ENCODE assay signal across 29 cellular contexts in genomic region chr11:6327806-6328205, GRCh38.
"Had no signal": no experiment of that assay in that cellular context is flagged by ENCODE, and none has a peak within 500 bp of the region (broad histone marks: within the 10 kb centered on the region; RNA-seq: fewer than 3 reads in every experiment).

No MANE protein-coding gene starts in this region.

- H3K4me1 ChIP-seq: left lung, psoas muscle, right lobe of liver, testis had no signal

- H3K4me1 Mint-ChIP-seq: immature natural killer cell; naive thymus-derived CD4-positive, alpha-beta T cell; stimulated activated memory B cell treated with anti-CD40 and anti-IgM and Interleukin-4, amounts not matched to agents 10 μg/mL and 1 μg/mL and 100 μg/mL, for 72 hours had no signal

- H3K9me3 Mint-ChIP-seq: immature natural killer cell; naive thymus-derived CD4-positive, alpha-beta T cell; natural killer cell treated with Interleukin-12 subunit alpha and Interleukin-12 subunit beta and Interleukin-15 and Interleukin-18, amount 100 ng/mL, for 72 hours; stimulated activated memory B cell treated with anti-CD40 and anti-IgM and Interleukin-4, amounts not matched to agents 10 μg/mL and 1 μg/mL and 100 μg/mL, for 72 hours; stimulated activated naive CD8-positive, alpha-beta T cell treated with anti-CD3 and anti-CD28 coated beads, Interleukin-15, amount 100 ng/mL, for 72 hours had no signal

- H3K9me3 ChIP-seq: heart right ventricle, left lung, mucosa of descending colon, pancreas, psoas muscle, right lobe of liver, testis, tibial artery, upper lobe of right lung had no signal

- H3K36me3 ChIP-seq: left lung, pancreas, right lobe of liver, tibial artery, upper lobe of right lung had no signal

- H3K27me3 ChIP-seq: heart right ventricle, hepatocyte, left lung, pancreas, right lobe of liver, testis, tibial artery, upper lobe of right lung had no signal

- H3K4me3 Mint-ChIP-seq: immature natural killer cell; naive thymus-derived CD4-positive, alpha-beta T cell; natural killer cell treated with Interleukin-12 subunit alpha and Interleukin-12 subunit beta and Interleukin-15 and Interleukin-18, amount 100 ng/mL, for 72 hours; stimulated activated memory B cell treated with anti-CD40 and anti-IgM and Interleukin-4, amounts not matched to agents 10 μg/mL and 1 μg/mL and 100 μg/mL, for 72 hours; stimulated activated naive CD8-positive, alpha-beta T cell treated with anti-CD3 and anti-CD28 coated beads, Interleukin-15, amount 100 ng/mL, for 72 hours had no signal

- H3K36me3 Mint-ChIP-seq: naive thymus-derived CD4-positive, alpha-beta T cell; natural killer cell treated with Interleukin-12 subunit alpha and Interleukin-12 subunit beta and Interleukin-15 and Interleukin-18, amount 100 ng/mL, for 72 hours; stimulated activated memory B cell treated with anti-CD40 and anti-IgM and Interleukin-4, amounts not matched to agents 10 μg/mL and 1 μg/mL and 100 μg/mL, for 72 hours had no signal

- H3K27ac Mint-ChIP-seq: immature natural killer cell; natural killer cell treated with Interleukin-12 subunit alpha and Interleukin-12 subunit beta and Interleukin-15 and Interleukin-18, amount 100 ng/mL, for 72 hours; stimulated activated memory B cell treated with anti-CD40 and anti-IgM and Interleukin-4, amounts not matched to agents 10 μg/mL and 1 μg/mL and 100 μg/mL, for 72 hours; stimulated activated naive CD8-positive, alpha-beta T cell treated with anti-CD3 and anti-CD28 coated beads, Interleukin-15, amount 100 ng/mL, for 72 hours had no signal

- DNase-seq: heart right ventricle; immature natural killer cell; kidney; left colon; left lung; mesendoderm; midbrain; mucosa of descending colon; naive thymus-derived CD4-positive, alpha-beta T cell; pancreas; posterior cingulate gyrus; psoas muscle; right lobe of liver; stimulated activated CD4-positive, alpha-beta T cell treated with anti-CD3 and anti-CD28 coated beads, Interleukin-1b, Interleukin-23, amount 100 ng/mL, for 48 hours; stimulated activated CD4-positive, alpha-beta T cell treated with anti-CD3 and anti-CD28 coated beads, Interleukin-2, amount 100 ng/mL, for 48 hours; stimulated activated CD4-positive, alpha-beta T cell treated with anti-CD3 and anti-CD28 coated beads, Interleukin-4, amount 100 ng/mL, for 4 hours; stimulated activated CD8-positive, alpha-beta memory T cell treated with anti-CD3 and anti-CD28 coated beads, Interleukin-4, amount 100 ng/mL, for 48 hours; stimulated activated naive CD4-positive, alpha-beta T cell treated with Interleukin-2 at 50 U/mL for 16 hours; stimulated activated naive CD8-positive, alpha-beta T cell treated with anti-CD3 and anti-CD28 coated beads, Interleukin-15, amount 100 ng/mL, for 72 hours; substantia nigra; testis; tibial artery; trophoblast cell; upper lobe of right lung had no signal

- H3K27ac ChIP-seq: hepatocyte, pancreas, psoas muscle, right lobe of liver, testis, tibial artery, upper lobe of right lung had no signal

- H3K4me3 ChIP-seq: heart right ventricle, hepatocyte, left lung, lung, mucosa of descending colon, pancreas, psoas muscle, right lobe of liver, smooth muscle cell, testis, tibial artery, upper lobe of right lung had no signal
